Comparison of ENCODE assay signal across 8 cellular contexts in genomic region chr19:43464089-43464775, GRCh38. TPM values are rescaled to one million over a fixed set of nuclear protein-coding genes. Genes with fewer than 3 reads are reported as not detected.
A peak's percentile ranks its signal among the peaks of the same experiment; 100 is the strongest.
DNase-seq lines count a peak whose midpoint lies in the region; ATAC-seq and TF ChIP-seq lines count a peak whose summit lies in the region.

No MANE protein-coding gene starts in this region.

- peaks cover 36% of the 10 kb centered on the region for H3K4me1 Mint-ChIP-seq in activated T-helper 2 cell treated with anti-CD3 and anti-CD28 coated beads, Interferon-gamma antibody, Interleukin-2, Interleukin-4, amounts not matched to agents 10 μg/mL and 5 μg/mL and 100 μg/mL, durations not matched to agents 14 hours and 24 hours and 36 hours (ENCODE audit: low read depth)

- H3K79me1 ChIP-seq in IMR-90 (ENCODE audit: low read depth in 1 of 2, low read length in 2 of 2) = no peaks in the 10 kb centered on the region

- H4K5ac ChIP-seq in IMR-90 (ENCODE audit: low read depth, low read length) = peak overlapping the region; percentile 4; the same call in 1 of the 2 replicates

- H2AK5ac ChIP-seq in IMR-90 (ENCODE audit: low read depth, low read length) = peak overlapping the region; percentile 15; the same call in 1 of the 2 replicates

- peak overlapping the region; percentile 96 for H3K27ac Mint-ChIP-seq in activated T-helper 2 cell treated with anti-CD3 and anti-CD28 coated beads, Interferon-gamma antibody, Interleukin-2, Interleukin-4, amounts not matched to agents 10 μg/mL and 5 μg/mL and 100 μg/mL, durations not matched to agents 14 hours and 24 hours and 36 hours

- H3K18ac ChIP-seq in IMR-90 (ENCODE audit: low read depth, low read length) = peak overlapping the region; percentile 12; the same call in 1 of the 2 replicates

- H2AK9ac ChIP-seq in IMR-90 (replicated peaks; ENCODE audit: low read depth, low read length, poor library complexity) = peak overlapping the region; percentile 71

- 0 out of 2 replicates have a peak, but pooled peaks cover 2% of the 10 kb centered on the region for H3K27me3 ChIP-seq in IMR-90 (ENCODE audit: control insufficient read depth, insufficient read depth, low read length)

- H3K36me3 Mint-ChIP-seq in activated T-helper 2 cell treated with anti-CD3 and anti-CD28 coated beads, Interferon-gamma antibody, Interleukin-2, Interleukin-4, amounts not matched to agents 10 μg/mL and 5 μg/mL and 100 μg/mL, durations not matched to agents 14 hours and 24 hours and 36 hours (ENCODE audit: low read depth) = no peaks in the 10 kb centered on the region

- TF ChIP-seq CTCF in C4-2B (conservative IDR thresholded peaks at IDR 0.05) (no peak), GM20000 (IDR thresholded peaks at IDR 0.05; ENCODE audit: extremely low read depth, missing control alignments) (no peak), IMR-90 (conservative IDR thresholded peaks at IDR 0.05; ENCODE audit: low read depth, low read length) (no peak)

- dilution Hi-C loops in IMR-90 (cut with HindIII; ENCODE audit: low sequenced_read_pairs, unreplicated experiment) = no loop called here

- no peaks in the 10 kb centered on the region for H3K36me3 ChIP-seq in IMR-90 (ENCODE audit: control insufficient read depth, insufficient read depth, low read length)

- H3K27me3 Mint-ChIP-seq in activated T-helper 2 cell treated with anti-CD3 and anti-CD28 coated beads, Interferon-gamma antibody, Interleukin-2, Interleukin-4, amounts not matched to agents 10 μg/mL and 5 μg/mL and 100 μg/mL, durations not matched to agents 14 hours and 24 hours and 36 hours (ENCODE audit: low read depth) = no peaks in the 10 kb centered on the region

- peak overlapping the region; percentile 16; the same call in 1 of the 2 replicates for H4K91ac ChIP-seq in IMR-90 (ENCODE audit: insufficient read depth, low read depth, low read length)

- CTCF ChIA-PET in IMR-90 (lab: Yijun Ruan, JAX) = interaction anchor here (0.9 kb wide), 1 partner anchor 55 kb away, joined by 4 read pairs; no protein-coding TSS in a partner anchor

- H2BK120ac ChIP-seq in IMR-90 (ENCODE audit: low read depth, low read length) = peak overlapping the region; percentile 22

- peak overlapping the region; percentile 27; the same call in 1 of the 2 replicates for H2BK20ac ChIP-seq in IMR-90 (ENCODE audit: low read depth, low read length)

- peak overlapping the region; percentile 80 for H3K4me2 ChIP-seq in IMR-90 (ENCODE audit: low read depth, low read length)

- BruUV-seq in IMR-90 (replicated peaks; lab: Mats Ljungman, UMichigan) = no TSS peak

- in situ Hi-C loops in IMR-90 (cut with MboI; ENCODE audit: low sequenced_read_pairs) = no loop called here

- peak overlapping the region; percentile 89 for H3K4me3 Mint-ChIP-seq in activated T-helper 2 cell treated with anti-CD3 and anti-CD28 coated beads, Interferon-gamma antibody, Interleukin-2, Interleukin-4, amounts not matched to agents 10 μg/mL and 5 μg/mL and 100 μg/mL, durations not matched to agents 14 hours and 24 hours and 36 hours (ENCODE audit: low read depth)

- no peaks in the 10 kb centered on the region for H3K9me3 ChIP-seq in IMR-90 (ENCODE audit: control insufficient read depth, insufficient read depth, low read length)

- peaks cover 12% of the 10 kb centered on the region for H3K9me1 ChIP-seq in IMR-90 (ENCODE audit: insufficient read depth, low read length)

- H3K9ac ChIP-seq in IMR-90 (ENCODE audit: low read depth, low read length) = peak overlapping the region; percentile 25

- TF ChIP-seq POLR2A in IMR-90 (IDR thresholded peaks at IDR 0.05; ENCODE audit: low read depth, low read length) = no peak

- peak overlapping the region; percentile 8; the same call in 1 of the 3 replicates for H2BK15ac ChIP-seq in IMR-90 (ENCODE audit: low read depth, low read length)

- POLR2A ChIA-PET in IMR-90 (lab: Charles Lee; ENCODE audit: unreplicated experiment) = no interaction called here

- H3K14ac ChIP-seq in IMR-90 (replicated peaks; ENCODE audit: low read depth, low read length) = peak overlapping the region; percentile 61

- peak; percentile 82 for DNase-seq in GM20000 (ENCODE audit: low spot score)
- no peak for DNase-seq in IMR-90
- no peak for DNase-seq in activated T-helper 2 cell treated with anti-CD3 and anti-CD28 coated beads, Interferon-gamma antibody, Interleukin-2, Interleukin-4, amounts not matched to agents 10 μg/mL and 5 μg/mL and 100 μg/mL, durations not matched to agents 14 hours and 24 hours and 36 hours (ENCODE audit: low spot score)
- peak; percentile 90 for DNase-seq in Right ventricle myocardium inferior (ENCODE audit: missing footprints)
- DNase-seq in posterior vena cava (ENCODE audit: low spot score) = peak; percentile 91
- DNase-seq in putamen (ENCODE audit: low spot score) = no peak
- DNase-seq in SKM-1 treated with dmso at 0.1 percent for 144 hours (lab: John Stamatoyannopoulos, UW; ENCODE audit: unreplicated experiment) = no peak

- H3K4me3 ChIP-seq in IMR-90 (ENCODE audit: insufficient read depth, low read depth, low read length) = peak overlapping the region; percentile 80

- ATAC-seq in IMR-90 (ENCODE audit: low read depth) = peak; percentile 61
- ATAC-seq in Right ventricle myocardium inferior = peak; percentile 74

- H4K20me1 ChIP-seq in IMR-90 (ENCODE audit: insufficient read depth, low read length) = no peaks in the 10 kb centered on the region

- 4% methylated on average over 21 of the region's 36 CpGs; no CpG with 5 or more reads in 1 of the 2 experiments for WGBS in IMR-90 (ENCODE audit: extremely low coverage in 2 of 2, insufficient read length in 1 of 2), 2 experiments

- H2BK5ac ChIP-seq in IMR-90 (ENCODE audit: low read depth, low read length, poor library complexity, severe bottlenecking) = no peak overlapping the region

- H3K4ac ChIP-seq in IMR-90 (ENCODE audit: low read depth, low read length) = peak overlapping the region; percentile 41

- H3K27ac ChIP-seq in C4-2B (peak overlapping the region; percentile 48), IMR-90 (ENCODE audit: insufficient read depth, low read length) (peak overlapping the region; percentile 29)

- H3K9me3 Mint-ChIP-seq in activated T-helper 2 cell treated with anti-CD3 and anti-CD28 coated beads, Interferon-gamma antibody, Interleukin-2, Interleukin-4, amounts not matched to agents 10 μg/mL and 5 μg/mL and 100 μg/mL, durations not matched to agents 14 hours and 24 hours and 36 hours = no peaks in the 10 kb centered on the region

- peaks cover 15% of the 10 kb centered on the region for H3K4me1 ChIP-seq in IMR-90 (ENCODE audit: control insufficient read depth, insufficient read depth, low read length)

- intact Hi-C loops in IMR-90 (cut with micrococcal nuclease) (no loop called here), Right ventricle myocardium inferior (cut with DNase I) (loop anchor here (5.0 to 10.0 kb wide), 2 partner anchors 63 to 131 kb away; partner anchors contain the start of genes ETHE1, IRGQ and ZNF576), posterior vena cava (cut with DNase I) (no loop called here)
- intact Hi-C loops in activated T-helper 2 cell treated with anti-CD3 and anti-CD28 coated beads, Interferon-gamma antibody, Interleukin-2, Interleukin-4, amounts not matched to agents 10 μg/mL and 5 μg/mL and 100 μg/mL, durations not matched to agents 14 hours and 24 hours and 36 hours (cut with micrococcal nuclease) = loop anchor here (5.0 kb wide), 2 partner anchors 113 to 133 kb away; partner anchors contain the start of genes IRGQ, PINLYP, XRCC1 and ZNF576

- peak overlapping the region; percentile 32; the same call in 1 of the 2 replicates for H3K23ac ChIP-seq in IMR-90 (ENCODE audit: low read depth, low read length)

- peak overlapping the region; percentile 96 for H2AFZ ChIP-seq in IMR-90 (replicated peaks; ENCODE audit: low read length, poor library complexity)

- TF ChIP-seq RAD21 in IMR-90 (IDR thresholded peaks at IDR 0.05; ENCODE audit: low read length) = no peak

- H4K8ac ChIP-seq in IMR-90 (ENCODE audit: low read depth in 2 of 2, low read length in 2 of 2) = peak overlapping the region; percentile 19 to 51; a peak in 3 of 4 replicates

- H3K56ac ChIP-seq in IMR-90 (ENCODE audit: extremely low read depth, insufficient read depth, low read length) = no peak overlapping the region

TF ChIP-seq in IMR-90, 13 proteins besides CTCF, POLR2A, EP300 and RAD21:
- TF ChIP-seq MAZ (IDR thresholded peaks at IDR 0.05; ENCODE audit: borderline replicate concordance, low read depth, low read length) (0 out of 2 replicates have a peak, but pooled peaks have one; percentile 3), MXI1 (IDR thresholded peaks at IDR 0.05; ENCODE audit: borderline replicate concordance, low read depth, low read length) (no peak)

RNA-seq across cellular contexts. Expression of gene LYPD3, which starts 1.2 kb away (rescaled TPM):
- 0.18 TPM in 1 of 2 replicates, not detected in the other for total RNA-seq in IMR-90 (2012; rRNA removed)
- 1.1 TPM in 2 replicates for polyA plus RNA-seq in IMR-90 (2012; rRNA removed)
- polyA plus RNA-seq in IMR-90 (2012; cell fraction: cytosol; rRNA removed) = 1.4 and 2.7 TPM in 2 replicates
- polyA plus RNA-seq in IMR-90 (2012; cell fraction: nucleus; rRNA removed; ENCODE audit: low replicate concordance) = 9.0 and 9.4 TPM in 2 replicates
- 2.5 and 3.0 TPM in 2 replicates for total RNA-seq in activated T-helper 2 cell treated with anti-CD3 and anti-CD28 coated beads, Interferon-gamma antibody, Interleukin-2, Interleukin-4, amounts not matched to agents 10 μg/mL and 5 μg/mL and 100 μg/mL, durations not matched to agents 14 hours and 24 hours and 36 hours
- total RNA-seq in Right ventricle myocardium inferior = 0.19 TPM
- under 1 TPM; 0.52 to 0.60 TPM for total RNA-seq in posterior vena cava

RNA-seq across cellular contexts. Expression of gene PHLDB3, which starts 40.3 kb away (rescaled TPM):
- total RNA-seq in IMR-90 (2012; rRNA removed) (2.9 and 3.3 TPM in 2 replicates), Right ventricle myocardium inferior (5.7 TPM), posterior vena cava (1 to 10 TPM; 7.1 to 8.7 TPM)
- polyA plus RNA-seq in IMR-90 (2012; rRNA removed) = 10.6 and 12.4 TPM in 2 replicates
- polyA plus RNA-seq in IMR-90 (2012; cell fraction: cytosol; rRNA removed) = 9.0 and 10.1 TPM in 2 replicates
- 34.5 and 54.5 TPM in 2 replicates for polyA plus RNA-seq in IMR-90 (2012; cell fraction: nucleus; rRNA removed; ENCODE audit: low replicate concordance)
- 23.0 and 25.3 TPM in 2 replicates for total RNA-seq in activated T-helper 2 cell treated with anti-CD3 and anti-CD28 coated beads, Interferon-gamma antibody, Interleukin-2, Interleukin-4, amounts not matched to agents 10 μg/mL and 5 μg/mL and 100 μg/mL, durations not matched to agents 14 hours and 24 hours and 36 hours

RNA-seq across cellular contexts. Expression of gene TEX101, which starts 49.5 kb away (rescaled TPM):
- total RNA-seq in IMR-90 (2012; rRNA removed) (not detected in 2 replicates), Right ventricle myocardium inferior (not detected), posterior vena cava (not detected)
- polyA plus RNA-seq in IMR-90 (2012; rRNA removed) = not detected in 2 replicates
- not detected in 2 replicates for polyA plus RNA-seq in IMR-90 (2012; cell fraction: cytosol; rRNA removed)
- not detected in 2 replicates for polyA plus RNA-seq in IMR-90 (2012; cell fraction: nucleus; rRNA removed; ENCODE audit: low replicate concordance)
- total RNA-seq in activated T-helper 2 cell treated with anti-CD3 and anti-CD28 coated beads, Interferon-gamma antibody, Interleukin-2, Interleukin-4, amounts not matched to agents 10 μg/mL and 5 μg/mL and 100 μg/mL, durations not matched to agents 14 hours and 24 hours and 36 hours = not detected in 2 replicates

Comparison
In these comparisons a context has a peak if more than half of its experiments do, and no peak if none do; other contexts are left out.
1. DNase-seq: peak in GM20000 (single experiment), Right ventricle myocardium inferior (single experiment) and posterior vena cava (single experiment); none in IMR-90 (single experiment), activated T-helper 2 cell treated with anti-CD3 and anti-CD28 coated beads, Interferon-gamma antibody, Interleukin-2, Interleukin-4, amounts not matched to agents 10 μg/mL and 5 μg/mL and 100 μg/mL, durations not matched to agents 14 hours and 24 hours and 36 hours (single experiment), putamen (single experiment) and SKM-1 treated with dmso at 0.1 percent for 144 hours (single experiment).
2. intact Hi-C loops: an anchor here in activated T-helper 2 cell treated with anti-CD3 and anti-CD28 coated beads, Interferon-gamma antibody, Interleukin-2, Interleukin-4, amounts not matched to agents 10 μg/mL and 5 μg/mL and 100 μg/mL, durations not matched to agents 14 hours and 24 hours and 36 hours (5.0 kb wide) and Right ventricle myocardium inferior (5.0 to 10.0 kb wide); none called in IMR-90 and posterior vena cava.